In genomic region chr7:18175801-18176450, GRCh38 we compare ENCODE assay signal across 1 cellular context.
TF ChIP-seq lines count a peak whose summit lies in the region.

No MANE protein-coding gene starts in this region.

TF ChIP-seq in K562, 482 proteins besides CTCF, POLR2A, EP300 and RAD21 (continued from another document):
- TF ChIP-seq BACH1 (tag; IDR thresholded peaks at IDR 0.05): 0 out of 2 replicates have a peak, but pooled peaks have one; percentile 30
- no peak for TF ChIP-seq ZNF121 (CRISPR knock-in tag; conservative IDR thresholded peaks at IDR 0.05)
- no peak for TF ChIP-seq ZNF766 (CRISPR knock-in tag; conservative IDR thresholded peaks at IDR 0.05)
- TF ChIP-seq PBX2 (CRISPR knock-in tag; IDR thresholded peaks at IDR 0.05; ENCODE audit: low read depth): no peak
- peak; percentile 66 for TF ChIP-seq PBX2 (tag; conservative IDR thresholded peaks at IDR 0.05; ENCODE audit: low read depth)
- peak in 1 of 2 experiments; percentile 65; a peak in 2 of 4 replicates for TF ChIP-seq FOXA3 (CRISPR knock-in tag; conservative IDR thresholded peaks at IDR 0.05 in 1 of 2, IDR thresholded peaks at IDR 0.05 in 1 of 2)
- TF ChIP-seq MAZ (CRISPR knock-in tag; conservative IDR thresholded peaks at IDR 0.05 in 1 of 2, IDR thresholded peaks at IDR 0.05 in 1 of 2): no peak
- TF ChIP-seq MAFG (tag; conservative IDR thresholded peaks at IDR 0.05): peak; percentile 92
- no peak for TF ChIP-seq MBD1 (CRISPR knock-in tag; IDR thresholded peaks at IDR 0.05)
- 0 out of 4 replicates have a peak, but pooled peaks of 1 of the 2 experiments have one; percentile 13 for TF ChIP-seq ARNT (IDR thresholded peaks at IDR 0.05)
